In genomic region chr9:24036459-24036858, GRCh38 we compare ENCODE assay signal across 17 cellular contexts.
"Had no signal": no experiment of that assay in that cellular context is flagged by ENCODE, and none has a peak within 500 bp of the region (broad histone marks: within the 10 kb centered on the region; RNA-seq: fewer than 3 reads in every experiment).

No MANE protein-coding gene starts in this region.

- H3K4me1 Mint-ChIP-seq: activated B cell treated with CpG ODN at 0.5 μM for 24 hours; central memory CD8-positive, alpha-beta T cell; mesothelial cell of epicardium; nephron; stimulated activated effector memory CD8-positive, alpha-beta T cell treated with anti-CD3 and anti-CD28 coated beads, Interleukin-12 subunit alpha, Interleukin-12 subunit beta, amount 100 ng/mL, for 72 hours had no signal

- H3K27ac Mint-ChIP-seq: activated B cell treated with CpG ODN at 0.5 μM for 24 hours; activated CD8-positive, alpha-beta T cell treated with anti-CD3 and anti-CD28 coated beads for 36 hours; activated naive CD4-positive, alpha-beta T cell treated with anti-CD3 and anti-CD28 coated beads for 36 hours; activated T-helper 2 cell treated with anti-CD3 and anti-CD28 coated beads, Interferon-gamma antibody, Interleukin-2, Interleukin-4, amounts not matched to agents 10 μg/mL and 5 μg/mL and 100 μg/mL, durations not matched to agents 14 hours and 24 hours and 36 hours; mesothelial cell of epicardium; nephron; stimulated activated effector memory CD8-positive, alpha-beta T cell treated with anti-CD3 and anti-CD28 coated beads, Interleukin-12 subunit alpha, Interleukin-12 subunit beta, amount 100 ng/mL, for 72 hours had no signal

- H3K27me3 Mint-ChIP-seq: activated B cell treated with CpG ODN at 0.5 μM for 24 hours; activated CD8-positive, alpha-beta T cell treated with anti-CD3 and anti-CD28 coated beads for 36 hours; central memory CD8-positive, alpha-beta T cell had no signal

- DNase-seq: activated B cell treated with CpG ODN at 0.5 μM for 24 hours; activated CD4-positive, alpha-beta T cell treated with anti-CD3 and anti-CD28 coated beads for 48 hours; activated CD8-positive, alpha-beta T cell treated with anti-CD3 and anti-CD28 coated beads for 36 hours; activated naive CD4-positive, alpha-beta T cell treated with anti-CD3 and anti-CD28 coated beads for 36 hours; activated T-cell treated with anti-CD3 and anti-CD28 coated beads, Interleukin-2, amount 50 U/mL, for 1 hour; brain microvascular endothelial cell; effector CD4-positive, alpha-beta T cell; head of caudate nucleus; left lung; stimulated activated CD4-positive, alpha-beta T cell treated with anti-CD3 and anti-CD28 coated beads, Interleukin-4, amount 100 ng/mL, for 24 hours; upper lobe of right lung had no signal

- ATAC-seq: activated CD8-positive, alpha-beta T cell treated with anti-CD3 and anti-CD28 coated beads for 36 hours; left lung; sciatic nerve; stimulated activated effector memory CD8-positive, alpha-beta T cell treated with anti-CD3 and anti-CD28 coated beads, Interleukin-12 subunit alpha, Interleukin-12 subunit beta, amount 100 ng/mL, for 72 hours; upper lobe of right lung had no signal

- H3K4me3 Mint-ChIP-seq: activated B cell treated with CpG ODN at 0.5 μM for 24 hours; activated CD8-positive, alpha-beta T cell treated with anti-CD3 and anti-CD28 coated beads for 36 hours; activated naive CD4-positive, alpha-beta T cell treated with anti-CD3 and anti-CD28 coated beads for 36 hours; central memory CD8-positive, alpha-beta T cell; mesothelial cell of epicardium; nephron; stimulated activated effector memory CD8-positive, alpha-beta T cell treated with anti-CD3 and anti-CD28 coated beads, Interleukin-12 subunit alpha, Interleukin-12 subunit beta, amount 100 ng/mL, for 72 hours had no signal

- H3K36me3 Mint-ChIP-seq: mesothelial cell of epicardium; stimulated activated effector memory CD8-positive, alpha-beta T cell treated with anti-CD3 and anti-CD28 coated beads, Interleukin-12 subunit alpha, Interleukin-12 subunit beta, amount 100 ng/mL, for 72 hours had no signal

- H3K9me3 Mint-ChIP-seq: mesothelial cell of epicardium, nephron had no signal
